1 cellular context compared by ENCODE assay signal in genomic region chr2:178522950-178523595, GRCh38.
TF ChIP-seq lines count a peak whose summit lies in the region.

No MANE protein-coding gene starts in this region.

TF ChIP-seq in K562, 482 proteins besides CTCF, POLR2A, EP300 and RAD21 (continued from another document and continues in another):
- TF ChIP-seq, protein P1, sequence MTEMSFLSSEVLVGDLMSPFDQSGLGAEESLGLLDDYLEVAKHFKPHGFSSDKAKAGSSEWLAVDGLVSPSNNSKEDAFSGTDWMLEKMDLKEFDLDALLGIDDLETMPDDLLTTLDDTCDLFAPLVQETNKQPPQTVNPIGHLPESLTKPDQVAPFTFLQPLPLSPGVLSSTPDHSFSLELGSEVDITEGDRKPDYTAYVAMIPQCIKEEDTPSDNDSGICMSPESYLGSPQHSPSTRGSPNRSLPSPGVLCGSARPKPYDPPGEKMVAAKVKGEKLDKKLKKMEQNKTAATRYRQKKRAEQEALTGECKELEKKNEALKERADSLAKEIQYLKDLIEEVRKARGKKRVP (CRISPR knock-in tag; IDR thresholded peaks at IDR 0.05), result no peak
- TF ChIP-seq ZC3H11A (IDR thresholded peaks at IDR 0.05; ENCODE audit: low read depth, low read length), result no peak
- TF ChIP-seq, protein P2, sequence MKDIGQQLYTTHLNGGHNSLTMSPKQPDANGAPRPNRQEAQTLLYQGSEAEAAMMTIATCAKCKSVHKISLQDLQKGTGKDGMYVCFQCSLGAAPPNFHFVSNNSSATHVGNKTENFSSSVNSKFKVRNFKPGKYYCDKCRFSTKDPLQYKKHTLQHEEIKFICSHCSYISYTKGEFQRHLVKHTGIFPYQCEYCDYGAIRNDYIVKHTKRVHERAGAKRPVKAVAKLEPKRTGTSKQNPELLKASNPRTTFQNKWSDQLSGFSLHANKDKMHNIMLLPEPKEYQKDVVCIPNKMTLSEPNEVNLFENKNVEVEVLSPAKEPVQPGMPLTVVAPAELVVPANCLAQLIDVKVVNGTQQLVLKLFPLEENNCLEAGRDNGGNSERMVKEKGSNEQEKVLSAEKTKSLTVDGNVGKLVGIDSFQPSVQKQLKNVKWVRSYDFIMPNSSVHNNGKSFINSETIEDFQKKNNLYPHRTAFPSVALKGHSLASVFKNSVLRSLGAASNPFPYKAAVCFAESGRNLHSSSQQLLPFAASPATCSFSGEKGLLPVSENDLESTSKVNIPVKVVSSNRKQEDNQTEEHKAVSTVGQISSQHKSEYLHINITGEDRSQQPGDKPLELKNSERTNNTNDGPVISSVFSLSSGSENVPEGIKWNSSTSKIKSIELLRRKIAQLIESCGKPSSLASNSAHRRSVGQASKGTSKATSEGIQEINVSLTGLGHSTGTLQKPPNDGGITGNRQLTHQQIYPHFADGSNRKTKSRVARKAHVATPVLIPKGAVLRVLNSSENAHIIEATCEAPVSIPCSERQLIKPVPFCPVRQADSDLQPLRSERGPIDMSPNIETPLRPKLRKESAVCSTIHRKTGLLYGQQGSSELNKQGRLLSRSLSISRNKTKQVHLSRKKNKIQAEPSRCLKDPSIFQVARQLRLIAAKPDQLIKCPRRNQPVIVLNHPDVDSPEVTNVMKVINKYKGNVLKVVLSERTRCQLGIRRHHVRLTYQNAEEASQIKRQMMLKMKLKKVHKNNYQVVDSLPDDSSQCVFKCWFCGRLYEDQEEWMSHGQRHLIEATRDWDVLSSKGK (CRISPR knock-in tag; IDR thresholded peaks at IDR 0.05), result no peak
- TF ChIP-seq, protein P3, sequence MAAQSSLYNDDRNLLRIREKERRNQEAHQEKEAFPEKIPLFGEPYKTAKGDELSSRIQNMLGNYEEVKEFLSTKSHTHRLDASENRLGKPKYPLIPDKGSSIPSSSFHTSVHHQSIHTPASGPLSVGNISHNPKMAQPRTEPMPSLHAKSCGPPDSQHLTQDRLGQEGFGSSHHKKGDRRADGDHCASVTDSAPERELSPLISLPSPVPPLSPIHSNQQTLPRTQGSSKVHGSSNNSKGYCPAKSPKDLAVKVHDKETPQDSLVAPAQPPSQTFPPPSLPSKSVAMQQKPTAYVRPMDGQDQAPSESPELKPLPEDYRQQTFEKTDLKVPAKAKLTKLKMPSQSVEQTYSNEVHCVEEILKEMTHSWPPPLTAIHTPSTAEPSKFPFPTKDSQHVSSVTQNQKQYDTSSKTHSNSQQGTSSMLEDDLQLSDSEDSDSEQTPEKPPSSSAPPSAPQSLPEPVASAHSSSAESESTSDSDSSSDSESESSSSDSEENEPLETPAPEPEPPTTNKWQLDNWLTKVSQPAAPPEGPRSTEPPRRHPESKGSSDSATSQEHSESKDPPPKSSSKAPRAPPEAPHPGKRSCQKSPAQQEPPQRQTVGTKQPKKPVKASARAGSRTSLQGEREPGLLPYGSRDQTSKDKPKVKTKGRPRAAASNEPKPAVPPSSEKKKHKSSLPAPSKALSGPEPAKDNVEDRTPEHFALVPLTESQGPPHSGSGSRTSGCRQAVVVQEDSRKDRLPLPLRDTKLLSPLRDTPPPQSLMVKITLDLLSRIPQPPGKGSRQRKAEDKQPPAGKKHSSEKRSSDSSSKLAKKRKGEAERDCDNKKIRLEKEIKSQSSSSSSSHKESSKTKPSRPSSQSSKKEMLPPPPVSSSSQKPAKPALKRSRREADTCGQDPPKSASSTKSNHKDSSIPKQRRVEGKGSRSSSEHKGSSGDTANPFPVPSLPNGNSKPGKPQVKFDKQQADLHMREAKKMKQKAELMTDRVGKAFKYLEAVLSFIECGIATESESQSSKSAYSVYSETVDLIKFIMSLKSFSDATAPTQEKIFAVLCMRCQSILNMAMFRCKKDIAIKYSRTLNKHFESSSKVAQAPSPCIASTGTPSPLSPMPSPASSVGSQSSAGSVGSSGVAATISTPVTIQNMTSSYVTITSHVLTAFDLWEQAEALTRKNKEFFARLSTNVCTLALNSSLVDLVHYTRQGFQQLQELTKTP (IDR thresholded peaks at IDR 0.05; ENCODE audit: low read depth in 1 of 2, partially characterized antibody in 2 of 2), result peak in 1 of 2 experiments; percentile 38
- TF ChIP-seq ZNF77 (CRISPR knock-in tag; IDR thresholded peaks at IDR 0.05), result no peak
- TF ChIP-seq, protein P4, sequence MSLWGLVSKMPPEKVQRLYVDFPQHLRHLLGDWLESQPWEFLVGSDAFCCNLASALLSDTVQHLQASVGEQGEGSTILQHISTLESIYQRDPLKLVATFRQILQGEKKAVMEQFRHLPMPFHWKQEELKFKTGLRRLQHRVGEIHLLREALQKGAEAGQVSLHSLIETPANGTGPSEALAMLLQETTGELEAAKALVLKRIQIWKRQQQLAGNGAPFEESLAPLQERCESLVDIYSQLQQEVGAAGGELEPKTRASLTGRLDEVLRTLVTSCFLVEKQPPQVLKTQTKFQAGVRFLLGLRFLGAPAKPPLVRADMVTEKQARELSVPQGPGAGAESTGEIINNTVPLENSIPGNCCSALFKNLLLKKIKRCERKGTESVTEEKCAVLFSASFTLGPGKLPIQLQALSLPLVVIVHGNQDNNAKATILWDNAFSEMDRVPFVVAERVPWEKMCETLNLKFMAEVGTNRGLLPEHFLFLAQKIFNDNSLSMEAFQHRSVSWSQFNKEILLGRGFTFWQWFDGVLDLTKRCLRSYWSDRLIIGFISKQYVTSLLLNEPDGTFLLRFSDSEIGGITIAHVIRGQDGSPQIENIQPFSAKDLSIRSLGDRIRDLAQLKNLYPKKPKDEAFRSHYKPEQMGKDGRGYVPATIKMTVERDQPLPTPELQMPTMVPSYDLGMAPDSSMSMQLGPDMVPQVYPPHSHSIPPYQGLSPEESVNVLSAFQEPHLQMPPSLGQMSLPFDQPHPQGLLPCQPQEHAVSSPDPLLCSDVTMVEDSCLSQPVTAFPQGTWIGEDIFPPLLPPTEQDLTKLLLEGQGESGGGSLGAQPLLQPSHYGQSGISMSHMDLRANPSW (CRISPR knock-in tag; IDR thresholded peaks at IDR 0.05), result peak; percentile 76; the same call in 1 of the 2 replicates
- no peak for TF ChIP-seq NEUROD1 (IDR thresholded peaks at IDR 0.05; ENCODE audit: borderline replicate concordance, low read depth, low read length, partially characterized antibody)
- peak in 2 of 3 experiments; percentile 30 to 72; a peak in 2 of 6 replicates for TF ChIP-seq ZBTB11 (CRISPR knock-in tag; IDR thresholded peaks at IDR 0.05)
- TF ChIP-seq NCOR1 (IDR thresholded peaks at IDR 0.05), result 0 out of 2 replicates have a peak, but pooled peaks have one; percentile 6
- no peak for TF ChIP-seq LARP7 (IDR thresholded peaks at IDR 0.05)
- TF ChIP-seq KDM5B (IDR thresholded peaks at IDR 0.05; ENCODE audit: insufficient replicate concordance, low read depth, low read length), result peak; percentile 87
- no peak for TF ChIP-seq PRDM10 (IDR thresholded peaks at IDR 0.05; ENCODE audit: partially characterized antibody)
- TF ChIP-seq TEAD1 (CRISPR knock-in tag; IDR thresholded peaks at IDR 0.05), result peak; percentile 18 to 32; a peak in 1 of 4 replicates
- TF ChIP-seq NRF1 (conservative IDR thresholded peaks at IDR 0.05 in 1 of 2, IDR thresholded peaks at IDR 0.05 in 1 of 2), result peak in 1 of 2 experiments; percentile 57; a peak in 3 of 4 replicates
- no peak for TF ChIP-seq E4F1 (CRISPR knock-in tag; IDR thresholded peaks at IDR 0.05; ENCODE audit: borderline replicate concordance)
- TF ChIP-seq NFYB (IDR thresholded peaks at IDR 0.05; ENCODE audit: extremely low read depth, insufficient read length), result peak; percentile 59
- TF ChIP-seq MAFG (tag; conservative IDR thresholded peaks at IDR 0.05), result peak; percentile 39
- no peak for TF ChIP-seq ZNF239 (CRISPR knock-in tag; IDR thresholded peaks at IDR 0.05)
- TF ChIP-seq ILK (tag; IDR thresholded peaks at IDR 0.05; ENCODE audit: borderline replicate concordance, low read depth), result no peak
- no peak for TF ChIP-seq CHD2 (IDR thresholded peaks at IDR 0.05; ENCODE audit: low read depth, low read length)
- no peak for TF ChIP-seq FOS (IDR thresholded peaks at IDR 0.05; ENCODE audit: extremely low read depth, insufficient read length)
- TF ChIP-seq GABPB2 (CRISPR knock-in tag; conservative IDR thresholded peaks at IDR 0.05), result no peak
- no peak for TF ChIP-seq POU5F1 (IDR thresholded peaks at IDR 0.05; ENCODE audit: borderline replicate concordance, low read depth, low read length, partially characterized antibody)
- TF ChIP-seq SMARCA5 (IDR thresholded peaks at IDR 0.05), result no peak
- no peak for TF ChIP-seq RBM39 (optimal IDR thresholded peaks at IDR 0.05; ENCODE audit: low read depth, low read length)
- TF ChIP-seq ZNF217 (CRISPR knock-in tag; IDR thresholded peaks at IDR 0.05), result no peak
- TF ChIP-seq GATAD2B (IDR thresholded peaks at IDR 0.05; ENCODE audit: borderline replicate concordance), result 0 out of 2 replicates have a peak, but pooled peaks have one; percentile 15
- TF ChIP-seq MYNN (IDR thresholded peaks at IDR 0.05), result no peak
- TF ChIP-seq MYNN (CRISPR knock-in tag; IDR thresholded peaks at IDR 0.05), result no peak
- no peak for TF ChIP-seq CBFA2T2 (conservative IDR thresholded peaks at IDR 0.05)
- TF ChIP-seq ZNF445 (CRISPR knock-in tag; IDR thresholded peaks at IDR 0.05; ENCODE audit: low read depth), result no peak
- no peak for TF ChIP-seq HNRNPUL1 (IDR thresholded peaks at IDR 0.05; ENCODE audit: low read length)
- no peak for TF ChIP-seq ZNF586 (CRISPR knock-in tag; conservative IDR thresholded peaks at IDR 0.05)
- TF ChIP-seq FOXK2 (conservative IDR thresholded peaks at IDR 0.05 in 1 of 2, IDR thresholded peaks at IDR 0.05 in 1 of 2; ENCODE audit: low read depth in 2 of 2), result peak; percentile 82 to 89
- peak in 1 of 2 experiments; percentile 47; a peak in 1 of 4 replicates for TF ChIP-seq ARNT (IDR thresholded peaks at IDR 0.05)
- no peak for TF ChIP-seq RFX7 (CRISPR knock-in tag; IDR thresholded peaks at IDR 0.05)
- TF ChIP-seq ZNF75A (CRISPR knock-in tag; IDR thresholded peaks at IDR 0.05), result no peak
- no peak for TF ChIP-seq TFAM (CRISPR knock-in tag; conservative IDR thresholded peaks at IDR 0.05)
- TF ChIP-seq ZNF778 (CRISPR knock-in tag; IDR thresholded peaks at IDR 0.05), result no peak
- no peak for TF ChIP-seq ZKSCAN1 (IDR thresholded peaks at IDR 0.05; ENCODE audit: low read depth, low read length)
- no peak for TF ChIP-seq BRF1 (IDR thresholded peaks at IDR 0.05; ENCODE audit: borderline replicate concordance, extremely low read depth, insufficient read length)
- TF ChIP-seq MAFF (IDR thresholded peaks at IDR 0.05; ENCODE audit: low read length), result peak; percentile 2; the same call in 1 of the 2 replicates
- TF ChIP-seq NUFIP1 (IDR thresholded peaks at IDR 0.05; ENCODE audit: partially characterized antibody), result peak; percentile 32
- peak; percentile 94 for TF ChIP-seq POLR2AphosphoS5 (IDR thresholded peaks at IDR 0.05; ENCODE audit: control insufficient read depth, insufficient read depth, low read depth, low read length)
- no peak for TF ChIP-seq ZNF583 (CRISPR knock-in tag; IDR thresholded peaks at IDR 0.05)
